9 cellular contexts compared by ENCODE assay signal in genomic region chr5:96177303-96177869, GRCh38.
A peak's percentile ranks its signal among the peaks of the same experiment; 100 is the strongest.
DNase-seq lines count a peak whose midpoint lies in the region; ATAC-seq and TF ChIP-seq lines count a peak whose summit lies in the region.
"Had no signal": no experiment of that assay in that cellular context is flagged by ENCODE, and none has a peak within 500 bp of the region (broad histone marks: within the 10 kb centered on the region; RNA-seq: fewer than 3 reads in every experiment).

No MANE protein-coding gene starts in this region.

- POLR2A ChIA-PET in CD4-positive, alpha-beta T cell (lab: Charles Lee), result no interaction called here

- H3K4me3 ChIP-seq in brain microvascular endothelial cell (ENCODE audit: low read depth, low read length), result no peak overlapping the region

- intact Hi-C loops in CD4-positive, alpha-beta T cell (cut with DNase I, micrococcal nuclease), result no loop called here

- H3K4me1 Mint-ChIP-seq in CD4-positive, alpha-beta T cell (ENCODE audit: low read depth), result no peaks in the 10 kb centered on the region

- H3K27me3 Mint-ChIP-seq in CD4-positive, alpha-beta T cell, result peaks cover 8% of the 10 kb centered on the region

- H3K36me3 Mint-ChIP-seq in CD4-positive, alpha-beta T cell (ENCODE audit: low read depth), result no peaks in the 10 kb centered on the region

- no peaks in the 10 kb centered on the region for H3K9me3 ChIP-seq in CD4-positive, alpha-beta T cell (ENCODE audit: control insufficient read depth, low read length)

- no peak overlapping the region for H3K27ac Mint-ChIP-seq in CD4-positive, alpha-beta T cell

- no peaks in the 10 kb centered on the region for H3K27me3 ChIP-seq in brain microvascular endothelial cell (replicated peaks)
- no peaks in the 10 kb centered on the region for H3K27me3 ChIP-seq in CD4-positive, alpha-beta T cell (ENCODE audit: control insufficient read depth, insufficient read depth, low read length)

- TF ChIP-seq CTCF in brain microvascular endothelial cell (IDR thresholded peaks at IDR 0.05; ENCODE audit: low read depth, low read length, missing control alignments), result no peak
- TF ChIP-seq CTCF in CD4-positive, alpha-beta T cell (IDR thresholded peaks at IDR 0.05), result no peak

- H3K36me3 ChIP-seq in brain microvascular endothelial cell (replicated peaks), result no peaks in the 10 kb centered on the region

- CTCF ChIA-PET in CD4-positive, alpha-beta T cell (lab: Charles Lee), result no interaction called here

- H3K27ac ChIP-seq in brain microvascular endothelial cell, result no peak overlapping the region
- no peak overlapping the region for H3K27ac ChIP-seq in CD4-positive, alpha-beta T cell (ENCODE audit: low read depth, low read length)
- H3K27ac ChIP-seq: 22Rv1 had no signal

- in situ Hi-C loops in brain microvascular endothelial cell (cut with HindIII; ENCODE audit: low pct_ligation_motif_present, low sequenced_read_pairs) (no loop called here), ACHN (cut with HindIII; ENCODE audit: low pct_ligation_motif_present, low pct_unique_long_range_greater_than_20kb, low sequenced_read_pairs) (no loop called here)

- no peaks in the 10 kb centered on the region for H3K9me3 Mint-ChIP-seq in CD4-positive, alpha-beta T cell

- no peak overlapping the region for H3K4me3 Mint-ChIP-seq in CD4-positive, alpha-beta T cell

- peak; percentile 45 for ATAC-seq in HG03060 (IDR thresholded peaks at IDR 0.05; ENCODE audit: low read depth, unreplicated experiment)
- ATAC-seq in CD4-positive, alpha-beta T cell (ENCODE audit: poor library complexity), result no peak

- peak; percentile 38 for DNase-seq in SIG-M5 treated with dmso at 0.1 percent for 504 hours (lab: John Stamatoyannopoulos, UW; ENCODE audit: unreplicated experiment)
- no peak for DNase-seq in SIG-M5 (lab: John Stamatoyannopoulos, UW)
- peak; percentile 57 for DNase-seq in brain microvascular endothelial cell
- DNase-seq in stromal cell of bone marrow (ENCODE audit: low read depth), result peak; percentile 76
- DNase-seq in CD4-positive, alpha-beta T cell, result no peak
- DNase-seq in ACHN, result no peak
- no peak for DNase-seq in stimulated activated naive CD4-positive, alpha-beta T cell treated with Interleukin-2 at 50 U/mL for 16 hours (lab: John Stamatoyannopoulos, UW)

Comparison
In these comparisons a context has a peak if more than half of its experiments do, and no peak if none do; other contexts are left out.
1. DNase-seq: peak in SIG-M5 treated with dmso at 0.1 percent for 504 hours (single experiment), brain microvascular endothelial cell (single experiment) and stromal cell of bone marrow (single experiment); none in SIG-M5 (single experiment), CD4-positive, alpha-beta T cell (0 of 10), ACHN (single experiment) and stimulated activated naive CD4-positive, alpha-beta T cell treated with Interleukin-2 at 50 U/mL for 16 hours (single experiment).